In genomic region chr6:25661129-25661779, GRCh38 we compare ENCODE assay signal across 23 cellular contexts. TPM values are rescaled to one million over a fixed set of nuclear protein-coding genes. Genes with fewer than 3 reads are reported as not detected.
DNase-seq lines count a peak whose midpoint lies in the region; ATAC-seq, FAIRE-seq and TF ChIP-seq lines count a peak whose summit lies in the region.
"Had no signal": no experiment of that assay in that cellular context is flagged by ENCODE, and none has a peak within 500 bp of the region (broad histone marks: within the 10 kb centered on the region; RNA-seq: fewer than 3 reads in every experiment).

No MANE protein-coding gene starts in this region.

- TF ChIP-seq POLR2A in A549 (IDR thresholded peaks at IDR 0.05; ENCODE audit: low read length): no peak
- no peak for TF ChIP-seq POLR2A in HCT116 (IDR thresholded peaks at IDR 0.05; ENCODE audit: borderline replicate concordance, extremely low read depth, insufficient read depth, insufficient read length)
- TF ChIP-seq POLR2A in testis (IDR thresholded peaks at IDR 0.05): no peak
- no peak for TF ChIP-seq POLR2A in transverse colon (IDR thresholded peaks at IDR 0.05)

- H4K20me1 ChIP-seq in HCT116 (ENCODE audit: insufficient read depth) (no peaks in the 10 kb centered on the region), hepatocyte (ENCODE audit: insufficient read depth, poor library complexity, severe bottlenecking) (no peaks in the 10 kb centered on the region)

- H3K9ac ChIP-seq in HCT116 (ENCODE audit: low read length): no peak overlapping the region
- H3K9ac ChIP-seq: GM23248 had no signal

- WGBS in A549 (ENCODE audit: missing lambda C conversion rate): 74% methylated on average over 5 of the region's 5 CpGs
- WGBS in hepatocyte (ENCODE audit: low lambda C conversion rate, missing lambda C conversion rate): 55% methylated on average over 5 of the region's 5 CpGs
- WGBS in pancreas, 2 donors: 11 to 48% methylated on average over 5 of the region's 5 CpGs
- WGBS in testis, 2 donors: 82 to 90% methylated on average over 5 of the region's 5 CpGs
- 63 to 70% methylated on average over 5 of the region's 5 CpGs for WGBS in transverse colon (ENCODE audit: low coverage in 1 of 2), 2 donors

- H3K27me3 ChIP-seq in HCT116 (ENCODE audit: insufficient read depth, low read length) (no peaks in the 10 kb centered on the region), hepatocyte (no peaks in the 10 kb centered on the region), pancreas (no peaks in the 10 kb centered on the region), testis (no peaks in the 10 kb centered on the region), transverse colon (no peaks in the 10 kb centered on the region)
- H3K27me3 ChIP-seq: SJSA1 had no signal

- H3K4me3 Mint-ChIP-seq in T-cell: no peak overlapping the region

- H3K4me1 ChIP-seq in A549 (peaks cover 22% of the 10 kb centered on the region), HCT116 (ENCODE audit: control insufficient read depth in 1 of 2, insufficient read depth in 2 of 2, low read length in 2 of 2) (peaks cover 0 to 20% of the 10 kb centered on the region in 2 experiments; a peak in 2 of 4 replicates), hepatocyte (ENCODE audit: insufficient read depth) (peaks cover 15% of the 10 kb centered on the region), pancreas (peaks cover 10 to 33% (median 29%) of the 10 kb centered on the region in 3 donors), testis (no peaks in the 10 kb centered on the region), transverse colon (no peaks in the 10 kb centered on the region)
- H3K4me1 ChIP-seq: SJSA1 had no signal

- RAD21 ChIA-PET in HCT116 (lab: Charles Lee; ENCODE audit: low non-redundant PET in 1 of 2, low total read pairs in 2 of 2, uncharacterized antibody in 2 of 2, unreplicated experiment in 2 of 2): no interaction called here

- TF ChIP-seq EP300 in A549 (IDR thresholded peaks at IDR 0.05) (no peak), transverse colon (IDR thresholded peaks at IDR 0.05; ENCODE audit: low read depth) (no peak)

- no peaks in the 10 kb centered on the region for H3K36me3 Mint-ChIP-seq in T-cell

- no peak overlapping the region for H3K4me3 ChIP-seq in A549
- H3K4me3 ChIP-seq in HCT116 (replicated peaks in 1 of 2; ENCODE audit: low read depth in 1 of 2, low read length in 2 of 2): no peak overlapping the region
- no peak overlapping the region for H3K4me3 ChIP-seq in hepatocyte
- peak overlapping the region in 2 of 4 donors; percentile 2 for H3K4me3 ChIP-seq in pancreas
- H3K4me3 ChIP-seq in testis: no peak overlapping the region
- no peak overlapping the region for H3K4me3 ChIP-seq in transverse colon
- H3K4me3 ChIP-seq: GM23248, PC-9, SJSA1 had no signal

- H3K79me2 ChIP-seq in HCT116 (ENCODE audit: insufficient read depth, low read length) (no peaks in the 10 kb centered on the region), hepatocyte (no peaks in the 10 kb centered on the region)

- POLR2A ChIA-PET in A549 (lab: Yijun Ruan, JAX) (no interaction called here), HCT116 (lab: Charles Lee) (no interaction called here), T-cell (lab: Charles Lee) (no interaction called here)

- intact Hi-C loops in HCT116 (cut with micrococcal nuclease): no loop called here
- intact Hi-C loops in pancreas (cut with DNase I): no loop called here
- intact Hi-C loops in testis (cut with DNase I; ENCODE audit: low total_unique reads): no loop called here
- intact Hi-C loops in transverse colon (cut with DNase I; ENCODE audit: low total_unique reads): no loop called here

- H3K4me1 Mint-ChIP-seq in T-cell: no peaks in the 10 kb centered on the region

- TF ChIP-seq CTCF in A549 (IDR thresholded peaks at IDR 0.05) (no peak), HCT116 (IDR thresholded peaks at IDR 0.05 in 2 of 3, conservative IDR thresholded peaks at IDR 0.05 in 1 of 3; ENCODE audit: borderline replicate concordance in 1 of 3, insufficient read depth in 1 of 3, low read depth in 2 of 3, low read length in 2 of 3) (no peak), hepatocyte (IDR thresholded peaks at IDR 0.05; ENCODE audit: poor library complexity) (no peak), pancreas (IDR thresholded peaks at IDR 0.05) (no peak), testis (IDR thresholded peaks at IDR 0.05) (no peak), transverse colon (IDR thresholded peaks at IDR 0.05) (no peak)

- H3K27ac Mint-ChIP-seq in T-cell: no peak overlapping the region

- no peak overlapping the region for H2AFZ ChIP-seq in HCT116 (ENCODE audit: low read depth, low read length, poor library complexity, severe bottlenecking)
- no peak overlapping the region for H2AFZ ChIP-seq in hepatocyte
- H2AFZ ChIP-seq: GM23248, PC-9 had no signal

- no peak for DNase-seq in A549 (ENCODE audit: low read depth in 1 of 2, low spot score in 1 of 2)
- DNase-seq in HCT116 (ENCODE audit: low read depth, low spot score): no peak
- DNase-seq in hepatocyte (ENCODE audit: low spot score): no peak
- no peak for DNase-seq in pancreas
- DNase-seq in testis: no peak
- no peak for DNase-seq in transverse colon
- no peak for DNase-seq in T-cell
- DNase-seq in NCI-H524 treated with DMSO at 0.1 percent for 48 hours (lab: John Stamatoyannopoulos, UW): no peak
- DNase-seq: 8988T, H7, KBM-7, NCI-H1105 treated with DMSO at 0.1 percent for 48 hours, NCI-H446, NCI-H526 had no signal

- no TSS peak for BruUV-seq in HCT116 (replicated peaks; lab: Mats Ljungman, UMichigan)

- no peak for ATAC-seq in A549
- ATAC-seq in HCT116: no peak
- ATAC-seq in pancreas: peak; percentile 74 to 82 (median 78)
- ATAC-seq in T-cell (replicated peaks in 1 of 4): no peak
- ATAC-seq: Right ventricle myocardium inferior had no signal

- no peaks in the 10 kb centered on the region for H3K9me2 ChIP-seq in HCT116 (ENCODE audit: insufficient read depth)
- H3K9me2 ChIP-seq in hepatocyte (replicated peaks; ENCODE audit: insufficient read depth): no peaks in the 10 kb centered on the region

- in situ Hi-C loops in transverse colon (cut with MboI; ENCODE audit: low pct_ligation_motif_present in 1 of 4, low pct_unique_long_range_greater_than_20kb in 1 of 4, low sequenced_read_pairs in 3 of 4): no loop called here

- FAIRE-seq in A549 (lab: Jason Lieb, UNC) (no peak), pancreas (lab: Jason Lieb, UNC) (no peak)
- FAIRE-seq: D721Med, G401.6 had no signal

- TF ChIP-seq RAD21 in A549 (conservative IDR thresholded peaks at IDR 0.05 in 1 of 2, IDR thresholded peaks at IDR 0.05 in 1 of 2): no peak
- no peak for TF ChIP-seq RAD21 in HCT116 (IDR thresholded peaks at IDR 0.05; ENCODE audit: low read depth)

- H3K36me3 ChIP-seq in HCT116 (ENCODE audit: control insufficient read depth in 1 of 2, insufficient read depth in 2 of 2, low read length in 2 of 2): no peaks in the 10 kb centered on the region
- no peaks in the 10 kb centered on the region for H3K36me3 ChIP-seq in hepatocyte (replicated peaks; ENCODE audit: insufficient read depth, low read depth)
- no peaks in the 10 kb centered on the region for H3K36me3 ChIP-seq in pancreas
- no peaks in the 10 kb centered on the region for H3K36me3 ChIP-seq in testis (ENCODE audit: low read depth, missing control alignments)
- no peaks in the 10 kb centered on the region for H3K36me3 ChIP-seq in transverse colon
- H3K36me3 ChIP-seq: SJSA1 had no signal

- H3K4me2 ChIP-seq in A549 (peak overlapping the region; percentile 65), HCT116 (ENCODE audit: low read length) (peak overlapping the region; percentile 37; the same call in 1 of the 2 replicates), hepatocyte (peak overlapping the region; percentile 66)
- H3K4me2 ChIP-seq: PC-9 had no signal

- peak overlapping the region; percentile 38 to 73; a peak in 4 of 6 replicates for H3K27ac ChIP-seq in A549
- no peak overlapping the region for H3K27ac ChIP-seq in HCT116 (ENCODE audit: low read depth, low read length)
- peak overlapping the region; percentile 65 for H3K27ac ChIP-seq in hepatocyte
- H3K27ac ChIP-seq in pancreas: peak overlapping the region in 2 of 4 donors; percentile 35 to 45
- H3K27ac ChIP-seq in testis: no peak overlapping the region
- no peak overlapping the region for H3K27ac ChIP-seq in transverse colon
- H3K27ac ChIP-seq: GM23248, PC-9, SJSA1 had no signal

- H3K9me3 ChIP-seq in A549 (no peaks in the 10 kb centered on the region), HCT116 (ENCODE audit: control insufficient read depth in 1 of 2, insufficient read depth in 1 of 2, low read depth in 1 of 2, low read length in 2 of 2) (no peaks in the 10 kb centered on the region), hepatocyte (ENCODE audit: low read depth) (no peaks in the 10 kb centered on the region), pancreas (no peaks in the 10 kb centered on the region), testis (no peaks in the 10 kb centered on the region), transverse colon (no peaks in the 10 kb centered on the region)
- H3K9me3 ChIP-seq: SJSA1 had no signal

- CTCF ChIA-PET in A549 (lab: Yijun Ruan, JAX) (interaction anchor here (1.1 kb wide), 1 partner anchor 59 kb away, joined by 3 read pairs; no protein-coding TSS in a partner anchor), HCT116 (lab: Charles Lee) (no interaction called here), T-cell (lab: Charles Lee) (no interaction called here)

- H3K27me3 Mint-ChIP-seq in T-cell: peaks cover 35 to 42% of the 10 kb centered on the region in 2 donors

- no peaks in the 10 kb centered on the region for H3K9me3 Mint-ChIP-seq in T-cell

TF ChIP-seq in A549, 52 proteins besides CTCF, POLR2A, EP300 and RAD21 (continues in another document):
- TF ChIP-seq ZFP36 (IDR thresholded peaks at IDR 0.05; ENCODE audit: borderline replicate concordance, partially characterized antibody): no peak
- TF ChIP-seq RCOR1 (IDR thresholded peaks at IDR 0.05; ENCODE audit: low read depth, low read length): no peak
- no peak for TF ChIP-seq ZC3H11A (IDR thresholded peaks at IDR 0.05)

TF ChIP-seq in HCT116, 20 proteins besides CTCF, POLR2A, EP300 and RAD21 (continues in another document):
- no peak for TF ChIP-seq SIN3A (IDR thresholded peaks at IDR 0.05; ENCODE audit: low read depth)
- TF ChIP-seq ZNF274 (IDR thresholded peaks at IDR 0.05; ENCODE audit: low read depth, low read length): no peak
- TF ChIP-seq CBX3 (IDR thresholded peaks at IDR 0.05; ENCODE audit: low read depth): no peak

RNA-seq across cellular contexts. Expression of gene SCGN, which starts 9.2 kb away (rescaled TPM):
- 0.17 TPM in 2 replicates for polyA plus RNA-seq in A549 (2011; rRNA removed)
- polyA plus RNA-seq in A549 (2012; cell fraction: cytosol; rRNA removed): 0.04 and 0.05 TPM in 2 replicates
- polyA plus RNA-seq in A549 (2012; cell fraction: nucleus; rRNA removed): 0.07 TPM in 1 of 2 replicates, not detected in the other
- polyA plus RNA-seq in A549 (2017; fragmentation: RNase III; extraction: RNeasy Plus Mini Kit Qiagen cat#74134 plus additional on column Dnase treatment): 0.09 to 0.13 TPM in 2 of 3 replicates, not detected in the other
- not detected in 2 replicates for polyA minus RNA-seq in A549 (2011; rRNA and poly(A)+ RNA removed)
- total RNA-seq in HCT116 (2021; ENCODE audit: unreplicated experiment): not detected
- polyA plus RNA-seq in HCT116 (2012): not detected in 2 replicates
- total RNA-seq in hepatocyte: 25.7 and 25.9 TPM in 2 replicates
- polyA plus RNA-seq in hepatocyte: 14.2 and 33.0 TPM in 2 replicates
- total RNA-seq in pancreas: 10 to 100 TPM; 13.4 to 63.2 (median 26.3) TPM
- polyA plus RNA-seq in pancreas: 100 to 1,000 TPM in 1 of 2 donors, 10 to 100 TPM in 1; 32.3 to 224 TPM
- total RNA-seq in testis: 1 to 10 TPM in 1 of 2 donors, under 1 TPM in 1; 0.37 to 2.0 TPM
- 0.73 TPM for polyA plus RNA-seq in testis (ENCODE audit: insufficient read depth, low read depth, low replicate concordance)
- 10 to 100 TPM in 1 of 4 donors, 1 to 10 TPM in 3; 3.6 to 13.0 (median 5.0) TPM for total RNA-seq in transverse colon
- total RNA-seq in T-cell: not detected
- total RNA-seq: GM23248, H7, MCF 10A, PC-9, RPMI7951, SJSA1 had no signal
- polyA plus RNA-seq: BJ, GM23248 had no signal

Comparison
In these comparisons a context has a peak if more than half of its experiments do, and no peak if none do; other contexts are left out.
1. ATAC-seq: peak in pancreas (4 of 4); none in A549 (0 of 2), HCT116 (single experiment) and T-cell (0 of 4).
2. H3K27ac ChIP-seq: peak in A549 (2 of 2) and hepatocyte (single experiment); none in HCT116 (single experiment), testis (0 of 2) and transverse colon (0 of 4).
3. Peak in every context shown above with its lines, with median percentiles within 50 percentile points of each other: H3K4me2 ChIP-seq.